Comparison of ENCODE assay signal across 16 cellular contexts in genomic region chr6:5937516-5937915, GRCh38.
"Had no signal": no experiment of that assay in that cellular context is flagged by ENCODE, and none has a peak within 500 bp of the region (broad histone marks: within the 10 kb centered on the region; RNA-seq: fewer than 3 reads in every experiment).

No MANE protein-coding gene starts in this region.

- H3K4me1 Mint-ChIP-seq: naive B cell had no signal

- H3K36me3 Mint-ChIP-seq: type B pancreatic cell had no signal

- H3K9me3 Mint-ChIP-seq: T-helper 2 cell treated with Interferon-gamma antibody and Interleukin-4, amounts not matched to agents 5 μg/mL and 100 μg/mL, for 36 hours; type B pancreatic cell had no signal

- H3K4me3 Mint-ChIP-seq: activated CD8-positive, alpha-beta T cell treated with anti-CD3 and anti-CD28 coated beads, Interleukin-2, amount 10 ng/mL, durations not matched to agents 7 days and 5 days; activated T-cell treated with anti-CD3 and anti-CD28 coated beads, Interleukin-2, amount 50 U/mL, for 4 hours; naive B cell; T-helper 2 cell treated with Interferon-gamma antibody and Interleukin-4, amounts not matched to agents 5 μg/mL and 100 μg/mL, for 36 hours; type B pancreatic cell; WTC11 had no signal

- DNase-seq: activated CD4-positive, alpha-beta T cell treated with anti-CD3 and anti-CD28 coated beads for 4 hours; activated CD8-positive, alpha-beta T cell treated with anti-CD3 and anti-CD28 coated beads, Interleukin-2, amount 10 ng/mL, durations not matched to agents 7 days and 5 days; activated effector memory CD4-positive, alpha-beta T cell treated with anti-CD3 and anti-CD28 coated beads, Interleukin-2, amount 50 U/mL, for 16 hours; activated naive CD4-positive, alpha-beta T cell treated with anti-CD3 and anti-CD28 coated beads, Interleukin-2, amount 50 U/mL, for 16 hours; activated T-cell treated with anti-CD3 and anti-CD28 coated beads, Interleukin-2, amount 50 U/mL, for 4 hours; cerebellar nuclear complex; effector CD4-positive, alpha-beta T cell; left ventricle myocardium superior; naive B cell; right cardiac atrium; stimulated activated CD4-positive, alpha-beta T cell treated with anti-CD3 and anti-CD28 coated beads, Interleukin-4, amount 100 ng/mL, for 1 hour; stomach had no signal

- ATAC-seq: activated CD8-positive, alpha-beta T cell treated with anti-CD3 and anti-CD28 coated beads, Interleukin-2, amount 10 ng/mL, durations not matched to agents 7 days and 5 days; activated T-cell treated with anti-CD3 and anti-CD28 coated beads, Interleukin-2, amount 50 U/mL, for 4 hours; esophagus mucosa; left ventricle myocardium superior; right cardiac atrium; WTC11 had no signal

- H3K27ac Mint-ChIP-seq: activated CD8-positive, alpha-beta T cell treated with anti-CD3 and anti-CD28 coated beads, Interleukin-2, amount 10 ng/mL, durations not matched to agents 7 days and 5 days; naive B cell; T-helper 2 cell treated with Interferon-gamma antibody and Interleukin-4, amounts not matched to agents 5 μg/mL and 100 μg/mL, for 36 hours; type B pancreatic cell; WTC11 had no signal
